Comparison of ENCODE assay signal across 23 cellular contexts in the genomic region with DNA sequence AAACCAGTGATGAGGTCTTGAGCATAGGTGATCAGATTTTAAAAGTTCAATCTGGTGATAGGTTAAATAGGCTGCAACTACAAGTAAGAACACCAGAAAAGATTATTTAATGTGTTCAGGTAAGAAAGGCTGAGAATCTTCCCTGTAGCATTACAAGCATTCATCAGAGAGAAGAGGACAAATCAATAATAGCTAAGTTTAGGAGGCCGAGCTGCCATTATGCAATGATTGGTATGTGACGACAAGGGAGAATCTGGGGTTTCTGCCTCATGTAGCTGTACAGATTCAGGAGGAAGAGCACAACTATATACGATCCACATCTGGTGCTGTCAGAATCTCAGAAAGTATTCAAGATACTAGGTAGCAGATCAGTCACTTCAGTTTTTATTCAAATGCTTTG. TPM values are rescaled to one million over a fixed set of nuclear protein-coding genes. Genes with fewer than 3 reads are reported as not detected.
"Had no signal": no experiment of that assay in that cellular context is flagged by ENCODE, and none has a peak within 500 bp of the region (broad histone marks: within the 10 kb centered on the region; RNA-seq: fewer than 3 reads in every experiment).

No MANE protein-coding gene starts in this region.

- H3K9me2 ChIP-seq: SK-N-SH had no signal

- H3K27me3 Mint-ChIP-seq: IgD-negative memory B cell had no signal

- H3K9me3 ChIP-seq: SK-N-SH had no signal

- ATAC-seq: K562, Panc1 had no signal

- H3K4me3 Mint-ChIP-seq: IgD-negative memory B cell had no signal

- FAIRE-seq: K562 had no signal

- H3K36me3 Mint-ChIP-seq: IgD-negative memory B cell had no signal

- H3K27ac Mint-ChIP-seq: IgD-negative memory B cell had no signal

- H3K27ac ChIP-seq: KMS-11, RWPE1 had no signal

- H3K4me1 Mint-ChIP-seq: IgD-negative memory B cell had no signal

- DNase-seq: Kasumi-1, MM.1S, NCI-H1092 treated with DMSO at 0.1 percent for 48 hours, NCI-H1436, NCI-H187, NCI-H2029, NCI-H2081 treated with DMSO at 0.1 percent for 48 hours, NCI-H2171, NCI-H226, NCI-H446, NCI-H510A, NCI-H524 treated with DMSO at 0.1 percent for 48 hours, NCI-H69, NCI-H774, SHP77, SK-N-SH had no signal

- H3K9ac ChIP-seq: KMS-11, SK-N-SH had no signal

- H3K4me2 ChIP-seq: KMS-11, SK-N-SH had no signal

- H3K4me3 ChIP-seq: K562 had no signal

RNA-seq across cellular contexts. Expression of a gene that starts 21.9 kb away (rescaled TPM):
- total RNA-seq: HT1080, K562, M059J had no signal
- polyA plus RNA-seq: IgD-negative memory B cell, K562, SK-N-SH had no signal
